ENCODE assay signal across 22 cellular contexts in the genomic region with DNA sequence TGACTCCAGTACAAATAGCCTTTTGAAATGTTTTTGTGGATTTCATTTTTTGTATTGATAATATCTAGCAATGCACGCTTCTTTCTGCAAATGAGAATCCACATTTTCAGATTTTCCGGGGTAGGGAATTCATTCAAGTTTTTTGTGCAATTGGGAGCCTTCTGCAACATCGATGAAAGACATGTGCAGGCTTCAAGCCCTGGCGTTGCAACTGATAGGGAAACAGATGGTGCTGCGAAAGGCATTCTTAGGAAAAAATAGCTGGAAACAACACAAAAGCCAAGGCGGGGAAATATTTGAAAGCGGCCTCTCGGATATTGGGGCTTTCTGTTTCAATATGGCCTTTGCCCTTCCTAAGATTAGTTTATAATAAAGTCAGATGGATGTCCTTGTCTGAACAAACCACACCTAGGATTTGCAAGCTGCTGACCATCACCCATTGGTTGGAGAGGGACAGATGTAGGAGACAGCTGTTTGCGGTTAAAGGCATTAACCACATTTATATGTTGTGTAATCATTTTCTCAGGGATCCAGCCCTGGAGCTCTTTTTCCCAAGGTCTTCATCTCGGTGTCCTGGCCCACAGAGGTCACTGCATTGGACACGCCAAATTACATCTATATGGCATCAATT.
A peak's percentile ranks its signal among the peaks of the same experiment; 100 is the strongest.
DNase-seq lines count a peak whose midpoint lies in the region; ATAC-seq and TF ChIP-seq lines count a peak whose summit lies in the region.
"Had no signal": no experiment of that assay in that cellular context is flagged by ENCODE, and none has a peak within 500 bp of the region (broad histone marks: within the 10 kb centered on the region; RNA-seq: fewer than 3 reads in every experiment).

No MANE protein-coding gene starts in this region.

- H3K27ac ChIP-seq in heart right ventricle = peak overlapping the region in 1 of 10 donors; percentile 41
- H3K27ac ChIP-seq in right atrium auricular region = no peak overlapping the region
- H3K27ac ChIP-seq: colonic mucosa, neutrophil had no signal

- H3K36me3 ChIP-seq in heart right ventricle (no peaks in the 10 kb centered on the region), right atrium auricular region (no peaks in the 10 kb centered on the region)
- H3K36me3 ChIP-seq: colonic mucosa, neutrophil had no signal

- peak in 1 of 2 donors; percentile 4 for DNase-seq in heart right ventricle
- DNase-seq in right atrium auricular region (ENCODE audit: low spot score) = no peak
- peak; percentile 79 for DNase-seq in NCI-H2171 treated with DMSO at 0.1 percent for 48 hours (lab: John Stamatoyannopoulos, UW)
- peak; percentile 85 for DNase-seq in fibroblast of the aortic adventitia (ENCODE audit: low read depth)
- DNase-seq in stromal cell of bone marrow (ENCODE audit: low read depth) = peak; percentile 10
- no peak for DNase-seq in stimulated activated effector memory CD8-positive, alpha-beta T cell treated with anti-CD3 and anti-CD28 coated beads, Interleukin-12 subunit alpha, Interleukin-12 subunit beta, amount 100 ng/mL, for 72 hours (ENCODE audit: low spot score in 2 of 2)
- DNase-seq: activated effector memory CD4-positive, alpha-beta T cell treated with anti-CD3 and anti-CD28 coated beads, Interleukin-2, amount 50 U/mL, for 16 hours; aorta; Caco-2; colonic mucosa; GDM1; kidney glomerular epithelial cell; midbrain; MV-4-11; retina; SHP77; stimulated activated CD4-positive, alpha-beta T cell treated with anti-CD3 and anti-CD28 coated beads, Interleukin-1b, Interleukin-23, amount 100 ng/mL, for 48 hours; substantia nigra had no signal

- no peak overlapping the region for H3K4me3 Mint-ChIP-seq in stimulated activated effector memory CD8-positive, alpha-beta T cell treated with anti-CD3 and anti-CD28 coated beads, Interleukin-12 subunit alpha, Interleukin-12 subunit beta, amount 100 ng/mL, for 72 hours
- H3K4me3 Mint-ChIP-seq: T-helper 2 cell treated with Interferon-gamma antibody and Interleukin-4, amounts not matched to agents 5 μg/mL and 100 μg/mL, for 36 hours had no signal

- no peak overlapping the region for H3K4me3 ChIP-seq in heart right ventricle
- H3K4me3 ChIP-seq in right atrium auricular region = no peak overlapping the region
- no peak overlapping the region for H3K4me3 ChIP-seq in fibroblast of the aortic adventitia (ENCODE audit: low read depth, low read length)
- H3K4me3 ChIP-seq: colonic mucosa had no signal

- 67 to 72% methylated on average over 11 of the region's 11 CpGs for WGBS in heart right ventricle, 2 donors

- no peaks in the 10 kb centered on the region for H3K36me3 Mint-ChIP-seq in stimulated activated effector memory CD8-positive, alpha-beta T cell treated with anti-CD3 and anti-CD28 coated beads, Interleukin-12 subunit alpha, Interleukin-12 subunit beta, amount 100 ng/mL, for 72 hours

- H3K9me3 Mint-ChIP-seq in stimulated activated effector memory CD8-positive, alpha-beta T cell treated with anti-CD3 and anti-CD28 coated beads, Interleukin-12 subunit alpha, Interleukin-12 subunit beta, amount 100 ng/mL, for 72 hours = no peaks in the 10 kb centered on the region
- H3K9me3 Mint-ChIP-seq: T-helper 2 cell treated with Interferon-gamma antibody and Interleukin-4, amounts not matched to agents 5 μg/mL and 100 μg/mL, for 36 hours had no signal

- TF ChIP-seq CTCF in heart right ventricle (IDR thresholded peaks at IDR 0.05) = no peak
- TF ChIP-seq CTCF in right atrium auricular region (IDR thresholded peaks at IDR 0.05) = no peak
- no peak for TF ChIP-seq CTCF in fibroblast of the aortic adventitia (IDR thresholded peaks at IDR 0.05; ENCODE audit: insufficient read depth, low read length)

- intact Hi-C loops in heart right ventricle (cut with DNase I) = no loop called here

- H3K27me3 ChIP-seq in heart right ventricle (no peaks in the 10 kb centered on the region), right atrium auricular region (no peaks in the 10 kb centered on the region)
- H3K27me3 ChIP-seq: colonic mucosa, neutrophil had no signal

- H3K4me1 ChIP-seq in heart right ventricle (no peaks in the 10 kb centered on the region), right atrium auricular region (no peaks in the 10 kb centered on the region)
- H3K4me1 ChIP-seq: Caco-2, colonic mucosa had no signal

- H3K9me3 ChIP-seq in heart right ventricle = peaks cover 0 to 4% (median 0%) of the 10 kb centered on the region in 11 donors
- H3K9me3 ChIP-seq in right atrium auricular region = no peaks in the 10 kb centered on the region
- H3K9me3 ChIP-seq: Caco-2, colonic mucosa, neutrophil had no signal

- ATAC-seq in heart right ventricle (peak in 7 of 8 donors; percentile 39 to 71 (median 58)), GM21447 (IDR thresholded peaks at IDR 0.05; ENCODE audit: unreplicated experiment) (no peak), HG02763 (IDR thresholded peaks at IDR 0.05; ENCODE audit: unreplicated experiment) (no peak)
- ATAC-seq in stimulated activated effector memory CD8-positive, alpha-beta T cell treated with anti-CD3 and anti-CD28 coated beads, Interleukin-12 subunit alpha, Interleukin-12 subunit beta, amount 100 ng/mL, for 72 hours = no peak

- no peak overlapping the region for H3K27ac Mint-ChIP-seq in stimulated activated effector memory CD8-positive, alpha-beta T cell treated with anti-CD3 and anti-CD28 coated beads, Interleukin-12 subunit alpha, Interleukin-12 subunit beta, amount 100 ng/mL, for 72 hours
- H3K27ac Mint-ChIP-seq: T-helper 2 cell treated with Interferon-gamma antibody and Interleukin-4, amounts not matched to agents 5 μg/mL and 100 μg/mL, for 36 hours had no signal

- no peaks in the 10 kb centered on the region for H3K4me1 Mint-ChIP-seq in stimulated activated effector memory CD8-positive, alpha-beta T cell treated with anti-CD3 and anti-CD28 coated beads, Interleukin-12 subunit alpha, Interleukin-12 subunit beta, amount 100 ng/mL, for 72 hours

Comparison
In these comparisons a context has a peak if more than half of its experiments do, and no peak if none do; other contexts are left out.
1. ATAC-seq: peak in heart right ventricle (7 of 8); none in stimulated activated effector memory CD8-positive, alpha-beta T cell treated with anti-CD3 and anti-CD28 coated beads, Interleukin-12 subunit alpha, Interleukin-12 subunit beta, amount 100 ng/mL, for 72 hours (single experiment), GM21447 (single experiment) and HG02763 (single experiment).
2. DNase-seq: peak in NCI-H2171 treated with DMSO at 0.1 percent for 48 hours (single experiment), fibroblast of the aortic adventitia (single experiment) and stromal cell of bone marrow (single experiment); none in right atrium auricular region (single experiment) and stimulated activated effector memory CD8-positive, alpha-beta T cell treated with anti-CD3 and anti-CD28 coated beads, Interleukin-12 subunit alpha, Interleukin-12 subunit beta, amount 100 ng/mL, for 72 hours (0 of 2).